ENCODE assay signal across 15 cellular contexts in genomic region chr15:74259324-74259712, GRCh38. TPM values are rescaled to one million over a fixed set of nuclear protein-coding genes. Genes with fewer than 3 reads are reported as not detected.
"Had no signal": no experiment of that assay in that cellular context is flagged by ENCODE, and none has a peak within 500 bp of the region (broad histone marks: within the 10 kb centered on the region; RNA-seq: fewer than 3 reads in every experiment).

No MANE protein-coding gene starts in this region.

- H3K9me3 ChIP-seq: prostate gland, right lobe of liver, spleen, tibial artery had no signal

- H3K4me3 ChIP-seq: prostate gland, right lobe of liver, spleen, tibial artery had no signal

- H3K27me3 ChIP-seq: right lobe of liver had no signal

- H3K36me3 ChIP-seq: prostate gland, right lobe of liver, spleen, tibial artery had no signal

- H3K27ac ChIP-seq: prostate gland, right lobe of liver, spleen, tibial artery had no signal

- H3K4me1 ChIP-seq: prostate gland, right lobe of liver, spleen, tibial artery had no signal

- DNase-seq: activated CD4-positive, alpha-beta T cell treated with anti-CD3 and anti-CD28 coated beads for 48 hours; activated CD8-positive, alpha-beta T cell treated with anti-CD3 and anti-CD28 coated beads, Interleukin-2, amount 10 ng/mL, durations not matched to agents 7 days and 5 days; activated naive CD4-positive, alpha-beta T cell; aorta; left colon; naive thymus-derived CD4-positive, alpha-beta T cell; nucleus accumbens; right lobe of liver; spleen; stimulated activated CD4-positive, alpha-beta T cell treated with anti-CD3 and anti-CD28 coated beads, Interleukin-1b, Interleukin-23, amount 100 ng/mL, for 48 hours; tibial artery had no signal

RNA-seq across cellular contexts. Expression of gene CCDC33, which starts 23.2 kb away (rescaled TPM):
- total RNA-seq: activated CD8-positive, alpha-beta T cell treated with anti-CD3 and anti-CD28 coated beads, Interleukin-2, amount 10 ng/mL, durations not matched to agents 7 days and 5 days; activated T-helper 1 cell treated with anti-CD3 and anti-CD28 coated beads, Interleukin-12 subunit alpha, Interleukin-12 subunit beta, Interleukin-2, Interleukin-4 antibody, amounts not matched to agents 30 ng/mL and 10 ng/mL and 1 ng/mL, durations not matched to agents 14 hours and 24 hours and 36 hours; aorta; bronchial epithelial cell; lung microvascular endothelial cell; naive thymus-derived CD4-positive, alpha-beta T cell; right lobe of liver; spleen had no signal
- polyA plus RNA-seq: aorta; naive thymus-derived CD4-positive, alpha-beta T cell had no signal

RNA-seq across cellular contexts. Expression of gene STRA6, which starts 56.7 kb away (rescaled TPM):
- total RNA-seq: activated CD8-positive, alpha-beta T cell treated with anti-CD3 and anti-CD28 coated beads, Interleukin-2, amount 10 ng/mL, durations not matched to agents 7 days and 5 days; left colon; naive thymus-derived CD4-positive, alpha-beta T cell had no signal
- polyA plus RNA-seq: naive thymus-derived CD4-positive, alpha-beta T cell had no signal
